ENCODE assay signal across 29 cellular contexts in genomic region chr7:158530800-158531609, GRCh38.
DNase-seq lines count a peak whose midpoint lies in the region; ATAC-seq lines count a peak whose summit lies in the region.
"Had no signal": no experiment of that assay in that cellular context is flagged by ENCODE, and none has a peak within 500 bp of the region (broad histone marks: within the 10 kb centered on the region; RNA-seq: fewer than 3 reads in every experiment).

No MANE protein-coding gene starts in this region.

- ATAC-seq in GM21717 (IDR thresholded peaks at IDR 0.05; ENCODE audit: unreplicated experiment) (no peak), HG03354 (IDR thresholded peaks at IDR 0.05; ENCODE audit: poor library complexity, severe bottlenecking, unreplicated experiment) (no peak)
- ATAC-seq: activated CD8-positive, alpha-beta memory T cell treated with anti-CD3 and anti-CD28 coated beads, Interleukin-2, amount 10 ng/mL, durations not matched to agents 7 days and 5 days; GM23338; left lung; PC-3; SK-N-SH treated with all-trans-retinoic acid at 6 μM for 48 hours; stimulated activated naive B cell treated with anti-CD40 and anti-IgM and Interleukin-4, amounts not matched to agents 10 μg/mL and 1 μg/mL and 100 μg/mL, for 72 hours; T-helper 17 cell; upper lobe of right lung had no signal

- DNase-seq in NCI-H1417 (lab: John Stamatoyannopoulos, UW) (peak in 2 of 3 experiments; percentile 29 to 78), NCI-H1417 treated with DMSO at 0.1 percent for 48 hours (lab: John Stamatoyannopoulos, UW) (no peak), DMS79 treated with DMSO at 0.1 percent for 48 hours (lab: John Stamatoyannopoulos, UW) (peak; percentile 75), NCI-H2171 treated with DMSO at 0.1 percent for 48 hours (lab: John Stamatoyannopoulos, UW) (peak; percentile 34), caudate nucleus (lab: John Stamatoyannopoulos, UW) (no peak), retina (no peak)
- DNase-seq: 8988T; activated CD4-positive, alpha-beta T cell treated with anti-CD3 and anti-CD28 coated beads, Interleukin-2, amount 50 U/mL, for 4 hours; activated CD8-positive, alpha-beta memory T cell treated with anti-CD3 and anti-CD28 coated beads, Interleukin-2, amount 10 ng/mL, durations not matched to agents 7 days and 5 days; activated T-cell treated with anti-CD3 and anti-CD28 coated beads, Interleukin-2, amount 50 U/mL, for 48 hours; Calu3; mesenchymal stem cell; MM.1S; NCI-H1436 treated with DMSO at 0.1 percent for 48 hours; NCI-H2227 treated with DMSO at 0.1 percent for 48 hours; NK-92 treated with Interleukin-12 subunit alpha and Interleukin-12 subunit beta, amount 100 ng/mL, for 24 hours; pancreas; PC-3; stimulated activated naive B cell treated with anti-CD40 and anti-IgM and Interleukin-4, amounts not matched to agents 10 μg/mL and 1 μg/mL and 100 μg/mL, for 72 hours; T-helper 17 cell; upper lobe of right lung had no signal

- H3K27ac ChIP-seq in caudate nucleus (ENCODE audit: low read depth, low read length) = peak overlapping the region; percentile 36
- H3K27ac ChIP-seq: cardiac muscle cell, KMS-11, left lung, pancreas, suprapubic skin, upper lobe of right lung had no signal

Comparison
In these comparisons a context has a peak if more than half of its experiments do, and no peak if none do; other contexts are left out.
1. DNase-seq: peak in NCI-H1417 (2 of 3), DMS79 treated with DMSO at 0.1 percent for 48 hours (single experiment) and NCI-H2171 treated with DMSO at 0.1 percent for 48 hours (single experiment); none in NCI-H1417 treated with DMSO at 0.1 percent for 48 hours (single experiment), caudate nucleus (0 of 61) and retina (single experiment).